1 cellular context compared by ENCODE assay signal in the genomic region with DNA sequence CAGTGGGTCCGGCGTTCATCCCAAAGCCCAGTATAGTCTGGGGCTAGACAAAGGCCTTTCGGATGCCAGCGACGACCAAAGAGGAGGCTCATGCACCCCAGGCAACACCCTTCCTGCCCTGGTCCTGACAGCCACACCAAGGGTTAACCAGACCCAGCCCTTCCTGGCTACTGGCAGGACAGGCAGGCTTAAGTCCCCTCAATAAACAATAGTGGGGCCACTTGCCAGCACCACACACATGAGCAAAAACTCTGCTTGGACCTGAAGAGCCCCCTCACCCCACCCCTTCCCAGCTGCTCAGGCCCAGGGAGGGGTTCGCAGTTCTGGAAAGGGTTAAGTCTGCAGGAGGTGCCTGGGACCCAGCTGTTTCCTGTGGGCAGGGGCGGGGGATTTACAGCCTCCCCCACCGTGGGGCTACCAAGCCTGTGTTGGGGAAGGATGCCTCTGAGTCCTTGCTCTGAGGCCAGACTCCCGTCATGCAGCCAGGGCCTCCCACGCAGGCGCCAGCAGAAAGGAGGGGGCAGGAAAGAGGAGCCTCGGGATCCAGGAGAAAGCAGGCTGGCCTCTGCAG.
A peak's percentile ranks its signal among the peaks of the same experiment; 100 is the strongest.
TF ChIP-seq lines count a peak whose summit lies in the region.

No MANE protein-coding gene starts in this region.

TF ChIP-seq in K562, 482 proteins besides CTCF, POLR2A, EP300 and RAD21:
- no peak for TF ChIP-seq ZEB2 (IDR thresholded peaks at IDR 0.05)
- TF ChIP-seq STAT5B (CRISPR knock-in tag; IDR thresholded peaks at IDR 0.05) = no peak
- no peak for TF ChIP-seq POLR2H (tag; IDR thresholded peaks at IDR 0.05; ENCODE audit: low read depth)
- no peak for TF ChIP-seq HMG20B (CRISPR knock-in tag; IDR thresholded peaks at IDR 0.05)
- no peak for TF ChIP-seq ZFP36 (IDR thresholded peaks at IDR 0.05; ENCODE audit: low read depth, low read length, partially characterized antibody)
- no peak for TF ChIP-seq SMARCA4 (IDR thresholded peaks at IDR 0.05)
- no peak for TF ChIP-seq MYBL2 (IDR thresholded peaks at IDR 0.05; ENCODE audit: low read depth)
- TF ChIP-seq MYBL2 (CRISPR knock-in tag; IDR thresholded peaks at IDR 0.05; ENCODE audit: borderline replicate concordance) = no peak
- TF ChIP-seq, protein P1, sequence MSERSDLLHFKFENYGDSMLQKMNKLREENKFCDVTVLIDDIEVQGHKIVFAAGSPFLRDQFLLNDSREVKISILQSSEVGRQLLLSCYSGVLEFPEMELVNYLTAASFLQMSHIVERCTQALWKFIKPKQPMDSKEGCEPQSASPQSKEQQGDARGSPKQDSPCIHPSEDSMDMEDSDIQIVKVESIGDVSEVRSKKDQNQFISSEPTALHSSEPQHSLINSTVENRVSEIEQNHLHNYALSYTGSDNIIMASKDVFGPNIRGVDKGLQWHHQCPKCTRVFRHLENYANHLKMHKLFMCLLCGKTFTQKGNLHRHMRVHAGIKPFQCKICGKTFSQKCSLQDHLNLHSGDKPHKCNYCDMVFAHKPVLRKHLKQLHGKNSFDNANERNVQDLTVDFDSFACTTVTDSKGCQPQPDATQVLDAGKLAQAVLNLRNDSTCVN (CRISPR knock-in tag; IDR thresholded peaks at IDR 0.05) = no peak
- TF ChIP-seq, protein P2, sequence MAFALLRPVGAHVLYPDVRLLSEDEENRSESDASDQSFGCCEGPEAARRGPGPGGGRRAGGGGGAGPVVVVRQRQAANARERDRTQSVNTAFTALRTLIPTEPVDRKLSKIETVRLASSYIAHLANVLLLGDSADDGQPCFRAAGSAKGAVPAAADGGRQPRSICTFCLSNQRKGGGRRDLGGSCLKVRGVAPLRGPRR (CRISPR knock-in tag; IDR thresholded peaks at IDR 0.05) = no peak
- TF ChIP-seq, protein P3, sequence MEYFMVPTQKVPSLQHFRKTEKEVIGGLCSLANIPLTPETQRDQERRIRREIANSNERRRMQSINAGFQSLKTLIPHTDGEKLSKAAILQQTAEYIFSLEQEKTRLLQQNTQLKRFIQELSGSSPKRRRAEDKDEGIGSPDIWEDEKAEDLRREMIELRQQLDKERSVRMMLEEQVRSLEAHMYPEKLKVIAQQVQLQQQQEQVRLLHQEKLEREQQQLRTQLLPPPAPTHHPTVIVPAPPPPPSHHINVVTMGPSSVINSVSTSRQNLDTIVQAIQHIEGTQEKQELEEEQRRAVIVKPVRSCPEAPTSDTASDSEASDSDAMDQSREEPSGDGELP (CRISPR knock-in tag; IDR thresholded peaks at IDR 0.05; ENCODE audit: borderline replicate concordance) = peak; percentile 56
- TF ChIP-seq, protein P4, sequence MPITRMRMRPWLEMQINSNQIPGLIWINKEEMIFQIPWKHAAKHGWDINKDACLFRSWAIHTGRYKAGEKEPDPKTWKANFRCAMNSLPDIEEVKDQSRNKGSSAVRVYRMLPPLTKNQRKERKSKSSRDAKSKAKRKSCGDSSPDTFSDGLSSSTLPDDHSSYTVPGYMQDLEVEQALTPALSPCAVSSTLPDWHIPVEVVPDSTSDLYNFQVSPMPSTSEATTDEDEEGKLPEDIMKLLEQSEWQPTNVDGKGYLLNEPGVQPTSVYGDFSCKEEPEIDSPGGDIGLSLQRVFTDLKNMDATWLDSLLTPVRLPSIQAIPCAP (CRISPR knock-in tag; IDR thresholded peaks at IDR 0.05; ENCODE audit: borderline replicate concordance) = no peak
- no peak for TF ChIP-seq NFYB (IDR thresholded peaks at IDR 0.05; ENCODE audit: extremely low read depth, insufficient read length)
- TF ChIP-seq HIVEP1 (CRISPR knock-in tag; IDR thresholded peaks at IDR 0.05) = no peak
- no peak for TF ChIP-seq SRSF7 (optimal IDR thresholded peaks at IDR 0.05; ENCODE audit: low read depth, low read length)
- TF ChIP-seq, protein P5, sequence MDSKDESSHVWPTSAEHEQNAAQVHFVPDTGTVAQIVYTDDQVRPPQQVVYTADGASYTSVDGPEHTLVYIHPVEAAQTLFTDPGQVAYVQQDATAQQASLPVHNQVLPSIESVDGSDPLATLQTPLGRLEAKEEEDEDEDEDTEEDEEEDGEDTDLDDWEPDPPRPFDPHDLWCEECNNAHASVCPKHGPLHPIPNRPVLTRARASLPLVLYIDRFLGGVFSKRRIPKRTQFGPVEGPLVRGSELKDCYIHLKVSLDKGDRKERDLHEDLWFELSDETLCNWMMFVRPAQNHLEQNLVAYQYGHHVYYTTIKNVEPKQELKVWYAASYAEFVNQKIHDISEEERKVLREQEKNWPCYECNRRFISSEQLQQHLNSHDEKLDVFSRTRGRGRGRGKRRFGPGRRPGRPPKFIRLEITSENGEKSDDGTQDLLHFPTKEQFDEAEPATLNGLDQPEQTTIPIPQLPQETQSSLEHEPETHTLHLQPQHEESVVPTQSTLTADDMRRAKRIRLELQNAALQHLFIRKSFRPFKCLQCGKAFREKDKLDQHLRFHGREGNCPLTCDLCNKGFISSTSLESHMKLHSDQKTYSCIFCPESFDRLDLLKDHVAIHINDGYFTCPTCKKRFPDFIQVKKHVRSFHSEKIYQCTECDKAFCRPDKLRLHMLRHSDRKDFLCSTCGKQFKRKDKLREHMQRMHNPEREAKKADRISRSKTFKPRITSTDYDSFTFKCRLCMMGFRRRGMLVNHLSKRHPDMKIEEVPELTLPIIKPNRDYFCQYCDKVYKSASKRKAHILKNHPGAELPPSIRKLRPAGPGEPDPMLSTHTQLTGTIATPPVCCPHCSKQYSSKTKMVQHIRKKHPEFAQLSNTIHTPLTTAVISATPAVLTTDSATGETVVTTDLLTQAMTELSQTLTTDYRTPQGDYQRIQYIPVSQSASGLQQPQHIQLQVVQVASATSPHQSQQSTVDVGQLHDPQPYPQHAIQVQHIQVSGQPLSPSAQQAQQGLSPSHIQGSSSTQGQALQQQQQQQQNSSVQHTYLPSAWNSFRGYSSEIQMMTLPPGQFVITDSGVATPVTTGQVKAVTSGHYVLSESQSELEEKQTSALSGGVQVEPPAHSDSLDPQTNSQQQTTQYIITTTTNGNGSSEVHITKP (IDR thresholded peaks at IDR 0.05; ENCODE audit: partially characterized antibody) = no peak
- peak in 1 of 2 experiments; percentile 42; a peak in 2 of 4 replicates for TF ChIP-seq MAZ (CRISPR knock-in tag; conservative IDR thresholded peaks at IDR 0.05 in 1 of 2, IDR thresholded peaks at IDR 0.05 in 1 of 2)
- no peak for TF ChIP-seq ZNF699 (CRISPR knock-in tag; IDR thresholded peaks at IDR 0.05; ENCODE audit: insufficient replicate concordance)
- TF ChIP-seq, protein P6, sequence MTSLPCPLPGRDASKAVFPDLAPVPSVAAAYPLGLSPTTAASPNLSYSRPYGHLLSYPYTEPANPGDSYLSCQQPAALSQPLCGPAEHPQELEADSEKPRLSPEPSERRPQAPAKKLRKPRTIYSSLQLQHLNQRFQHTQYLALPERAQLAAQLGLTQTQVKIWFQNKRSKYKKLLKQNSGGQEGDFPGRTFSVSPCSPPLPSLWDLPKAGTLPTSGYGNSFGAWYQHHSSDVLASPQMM (CRISPR knock-in tag; IDR thresholded peaks at IDR 0.05) = no peak
- TF ChIP-seq, protein P7, sequence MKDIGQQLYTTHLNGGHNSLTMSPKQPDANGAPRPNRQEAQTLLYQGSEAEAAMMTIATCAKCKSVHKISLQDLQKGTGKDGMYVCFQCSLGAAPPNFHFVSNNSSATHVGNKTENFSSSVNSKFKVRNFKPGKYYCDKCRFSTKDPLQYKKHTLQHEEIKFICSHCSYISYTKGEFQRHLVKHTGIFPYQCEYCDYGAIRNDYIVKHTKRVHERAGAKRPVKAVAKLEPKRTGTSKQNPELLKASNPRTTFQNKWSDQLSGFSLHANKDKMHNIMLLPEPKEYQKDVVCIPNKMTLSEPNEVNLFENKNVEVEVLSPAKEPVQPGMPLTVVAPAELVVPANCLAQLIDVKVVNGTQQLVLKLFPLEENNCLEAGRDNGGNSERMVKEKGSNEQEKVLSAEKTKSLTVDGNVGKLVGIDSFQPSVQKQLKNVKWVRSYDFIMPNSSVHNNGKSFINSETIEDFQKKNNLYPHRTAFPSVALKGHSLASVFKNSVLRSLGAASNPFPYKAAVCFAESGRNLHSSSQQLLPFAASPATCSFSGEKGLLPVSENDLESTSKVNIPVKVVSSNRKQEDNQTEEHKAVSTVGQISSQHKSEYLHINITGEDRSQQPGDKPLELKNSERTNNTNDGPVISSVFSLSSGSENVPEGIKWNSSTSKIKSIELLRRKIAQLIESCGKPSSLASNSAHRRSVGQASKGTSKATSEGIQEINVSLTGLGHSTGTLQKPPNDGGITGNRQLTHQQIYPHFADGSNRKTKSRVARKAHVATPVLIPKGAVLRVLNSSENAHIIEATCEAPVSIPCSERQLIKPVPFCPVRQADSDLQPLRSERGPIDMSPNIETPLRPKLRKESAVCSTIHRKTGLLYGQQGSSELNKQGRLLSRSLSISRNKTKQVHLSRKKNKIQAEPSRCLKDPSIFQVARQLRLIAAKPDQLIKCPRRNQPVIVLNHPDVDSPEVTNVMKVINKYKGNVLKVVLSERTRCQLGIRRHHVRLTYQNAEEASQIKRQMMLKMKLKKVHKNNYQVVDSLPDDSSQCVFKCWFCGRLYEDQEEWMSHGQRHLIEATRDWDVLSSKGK (CRISPR knock-in tag; IDR thresholded peaks at IDR 0.05) = no peak
- TF ChIP-seq EGR1 (conservative IDR thresholded peaks at IDR 0.05) = peak; percentile 84
- TF ChIP-seq NCOA4 (IDR thresholded peaks at IDR 0.05; ENCODE audit: partially characterized antibody) = no peak
- no peak for TF ChIP-seq TBP (optimal IDR thresholded peaks at IDR 0.05; ENCODE audit: low read depth, low read length)
- no peak for TF ChIP-seq TAF7 (tag; IDR thresholded peaks at IDR 0.05)
- TF ChIP-seq XRCC5 (IDR thresholded peaks at IDR 0.05; ENCODE audit: low read depth, low read length) = no peak
- TF ChIP-seq, protein P8, sequence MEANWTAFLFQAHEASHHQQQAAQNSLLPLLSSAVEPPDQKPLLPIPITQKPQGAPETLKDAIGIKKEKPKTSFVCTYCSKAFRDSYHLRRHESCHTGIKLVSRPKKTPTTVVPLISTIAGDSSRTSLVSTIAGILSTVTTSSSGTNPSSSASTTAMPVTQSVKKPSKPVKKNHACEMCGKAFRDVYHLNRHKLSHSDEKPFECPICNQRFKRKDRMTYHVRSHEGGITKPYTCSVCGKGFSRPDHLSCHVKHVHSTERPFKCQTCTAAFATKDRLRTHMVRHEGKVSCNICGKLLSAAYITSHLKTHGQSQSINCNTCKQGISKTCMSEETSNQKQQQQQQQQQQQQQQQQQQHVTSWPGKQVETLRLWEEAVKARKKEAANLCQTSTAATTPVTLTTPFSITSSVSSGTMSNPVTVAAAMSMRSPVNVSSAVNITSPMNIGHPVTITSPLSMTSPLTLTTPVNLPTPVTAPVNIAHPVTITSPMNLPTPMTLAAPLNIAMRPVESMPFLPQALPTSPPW (CRISPR knock-in tag; IDR thresholded peaks at IDR 0.05) = peak; percentile 32
- no peak for TF ChIP-seq SMARCB1 (IDR thresholded peaks at IDR 0.05; ENCODE audit: insufficient read length, low read depth)
- no peak for TF ChIP-seq HDAC2 (IDR thresholded peaks at IDR 0.05)
- no peak for TF ChIP-seq LARP7 (IDR thresholded peaks at IDR 0.05)
- TF ChIP-seq ZNF778 (CRISPR knock-in tag; IDR thresholded peaks at IDR 0.05) = no peak
- TF ChIP-seq ETV5 (CRISPR knock-in tag; IDR thresholded peaks at IDR 0.05; ENCODE audit: low read depth) = no peak
- TF ChIP-seq PURB (CRISPR knock-in tag; IDR thresholded peaks at IDR 0.05; ENCODE audit: low read depth) = no peak
- no peak for TF ChIP-seq NFIX (CRISPR knock-in tag; IDR thresholded peaks at IDR 0.05; ENCODE audit: low read depth)
- TF ChIP-seq ZC3H11A (IDR thresholded peaks at IDR 0.05; ENCODE audit: low read depth, low read length) = no peak
- TF ChIP-seq NRF1 (conservative IDR thresholded peaks at IDR 0.05 in 1 of 2, IDR thresholded peaks at IDR 0.05 in 1 of 2) = peak; percentile 87 to 88
TF ChIP-seq in K562: peak in this region for 5.
